Comparison of ENCODE assay signal across 1 cellular context in genomic region chr1:216766633-216767325, GRCh38.
A peak's percentile ranks its signal among the peaks of the same experiment; 100 is the strongest.
TF ChIP-seq lines count a peak whose summit lies in the region.

No MANE protein-coding gene starts in this region.

TF ChIP-seq in IMR-90, 13 proteins besides CTCF, POLR2A, EP300 and RAD21 (continued from another document):
- TF ChIP-seq ELK1 (IDR thresholded peaks at IDR 0.05; ENCODE audit: borderline replicate concordance, low read depth, low read length) (no peak), MAFK (IDR thresholded peaks at IDR 0.05; ENCODE audit: low read depth, low read length) (peak; percentile 99), SMC3 (IDR thresholded peaks at IDR 0.05; ENCODE audit: low read depth, low read length) (no peak), CHD1 (IDR thresholded peaks at IDR 0.05; ENCODE audit: low read depth, low read length) (no peak)
